ENCODE assay signal across 8 cellular contexts in genomic region chr16:87681990-87682570, GRCh38.
DNase-seq lines count a peak whose midpoint lies in the region; ATAC-seq and TF ChIP-seq lines count a peak whose summit lies in the region.

No MANE protein-coding gene starts in this region.

- ATAC-seq in stimulated activated naive CD8-positive, alpha-beta T cell treated with anti-CD3 and anti-CD28 coated beads, Interleukin-15, Interleukin-2, amounts not matched to agents 100 U/mL and 50 U/mL, for 24 hours: peak; percentile 63
- ATAC-seq in body of pancreas: no peak
- no peak for ATAC-seq in HG03378 (IDR thresholded peaks at IDR 0.05; ENCODE audit: unreplicated experiment)

- TF ChIP-seq CTCF in cardiac muscle cell (IDR thresholded peaks at IDR 0.05; ENCODE audit: low read depth, low read length): peak; percentile 56
- TF ChIP-seq CTCF in right atrium auricular region (IDR thresholded peaks at IDR 0.05): no peak
- no peak for TF ChIP-seq CTCF in body of pancreas (IDR thresholded peaks at IDR 0.05)

- H3K4me3 ChIP-seq in cardiac muscle cell (no peak overlapping the region), right atrium auricular region (no peak overlapping the region), body of pancreas (no peak overlapping the region)

- intact Hi-C loops in body of pancreas (cut with DNase I): no loop called here

- no peaks in the 10 kb centered on the region for H3K9me3 ChIP-seq in cardiac muscle cell (ENCODE audit: low read depth)
- no peaks in the 10 kb centered on the region for H3K9me3 ChIP-seq in right atrium auricular region
- H3K9me3 ChIP-seq in body of pancreas: no peaks in the 10 kb centered on the region

- 40 to 51% methylated on average over 9 of the region's 9 CpGs for WGBS in body of pancreas, 2 donors

- TF ChIP-seq POLR2A in erythroblast (IDR thresholded peaks at IDR 0.05; ENCODE audit: low read length) (no peak), body of pancreas (IDR thresholded peaks at IDR 0.05) (no peak)

- H3K4me1 ChIP-seq in cardiac muscle cell (ENCODE audit: low read depth): no peaks in the 10 kb centered on the region
- no peaks in the 10 kb centered on the region for H3K4me1 ChIP-seq in right atrium auricular region
- H3K4me1 ChIP-seq in body of pancreas: no peaks in the 10 kb centered on the region

- H3K27me3 ChIP-seq in cardiac muscle cell (no peaks in the 10 kb centered on the region), right atrium auricular region (no peaks in the 10 kb centered on the region), body of pancreas (no peaks in the 10 kb centered on the region)

- no peak overlapping the region for H3K27ac ChIP-seq in cardiac muscle cell
- H3K27ac ChIP-seq in right atrium auricular region: no peak overlapping the region
- H3K27ac ChIP-seq in body of pancreas: no peak overlapping the region

- DNase-seq in cardiac muscle cell (ENCODE audit: low read depth in 1 of 2, low spot score in 1 of 2) (peak in 1 of 2 donors; percentile 78), right atrium auricular region (ENCODE audit: low spot score) (no peak), NCI-H69 (lab: John Stamatoyannopoulos, UW) (peak; percentile 7), erythroblast (lab: John Stamatoyannopoulos, UW) (peak; percentile 12), body of pancreas (no peak), retina (no peak)
- peak; percentile 24 for DNase-seq in stimulated activated naive CD8-positive, alpha-beta T cell treated with anti-CD3 and anti-CD28 coated beads, Interleukin-15, Interleukin-2, amounts not matched to agents 100 U/mL and 50 U/mL, for 24 hours

- no peaks in the 10 kb centered on the region for H3K36me3 ChIP-seq in cardiac muscle cell
- H3K36me3 ChIP-seq in right atrium auricular region: no peaks in the 10 kb centered on the region
- H3K36me3 ChIP-seq in body of pancreas (replicated peaks in 1 of 2; ENCODE audit: insufficient read depth in 1 of 2, low read depth in 2 of 2): no peaks in the 10 kb centered on the region

Comparison
In these comparisons a context has a peak if more than half of its experiments do, and no peak if none do; other contexts are left out.
1. DNase-seq: peak in NCI-H69 (single experiment), erythroblast (2 of 2) and stimulated activated naive CD8-positive, alpha-beta T cell treated with anti-CD3 and anti-CD28 coated beads, Interleukin-15, Interleukin-2, amounts not matched to agents 100 U/mL and 50 U/mL, for 24 hours (single experiment); none in right atrium auricular region (single experiment), body of pancreas (0 of 4) and retina (single experiment).